ENCODE assay signal across 4 cellular contexts in genomic region chr1:155193991-155194240, GRCh38. TPM values are rescaled to one million over a fixed set of nuclear protein-coding genes. Genes with fewer than 3 reads are reported as not detected.
DNase-seq lines count a peak whose midpoint lies in the region; ATAC-seq and TF ChIP-seq lines count a peak whose summit lies in the region.
"Not testable (repeated sequence)": the region's sequence is repeated elsewhere in the genome, so short reads cannot be mapped to it uniquely, and the experiment has no call there.

No MANE protein-coding gene starts in this region.

- H3K4me3 ChIP-seq in DND-41 (ENCODE audit: low read depth in 1 of 2, low read length in 2 of 2) (peak overlapping the region; percentile 28 to 70; a peak in 3 of 4 replicates), fibroblast of villous mesenchyme (ENCODE audit: low read depth, low read length) (peak overlapping the region; percentile 68), trophoblast cell (ENCODE audit: low read depth, low read length) (peak overlapping the region; percentile 50)

- H2BK5ac ChIP-seq in trophoblast cell (ENCODE audit: low read depth, low read length, poor library complexity) = peak overlapping the region; percentile 32

- peak overlapping the region; percentile 98 for H3K27ac Mint-ChIP-seq in activated CD8-positive, alpha-beta T cell treated with anti-CD3 and anti-CD28 coated beads, Interleukin-2, amount 10 ng/mL, durations not matched to agents 7 days and 5 days

- H3K27ac ChIP-seq in DND-41 (ENCODE audit: low read length) = peak overlapping the region; percentile 87
- H3K27ac ChIP-seq in trophoblast cell (ENCODE audit: low read depth, low read length) = peak overlapping the region; percentile 67

- not testable (repeated sequence) for H3K79me2 ChIP-seq in DND-41 (ENCODE audit: insufficient read depth, low read length); trophoblast cell (ENCODE audit: control insufficient read depth, insufficient read depth, low read length, poor library complexity)

- H3K9ac ChIP-seq in DND-41 (ENCODE audit: low read depth, low read length) = peak overlapping the region; percentile 84
- H3K9ac ChIP-seq in trophoblast cell (ENCODE audit: low read length) = not testable (repeated sequence)

- not testable (repeated sequence) for H2AK5ac ChIP-seq in trophoblast cell (ENCODE audit: low read length)

- peak overlapping the region; percentile 16 for H3K14ac ChIP-seq in trophoblast cell (ENCODE audit: low read length)

- H3K36me3 ChIP-seq in DND-41 (ENCODE audit: insufficient read depth, low read length) = not testable (repeated sequence)
- peaks cover 19 to 23% of the 10 kb centered on the region in 2 experiments for H3K36me3 ChIP-seq in trophoblast cell (ENCODE audit: control insufficient read depth in 1 of 2, insufficient read depth in 2 of 2, low read length in 2 of 2)

- peak overlapping the region; percentile 84 for H3K4me3 Mint-ChIP-seq in activated CD8-positive, alpha-beta T cell treated with anti-CD3 and anti-CD28 coated beads, Interleukin-2, amount 10 ng/mL, durations not matched to agents 7 days and 5 days

- not testable (repeated sequence) for H3K9me3 Mint-ChIP-seq in activated CD8-positive, alpha-beta T cell treated with anti-CD3 and anti-CD28 coated beads, Interleukin-2, amount 10 ng/mL, durations not matched to agents 7 days and 5 days (ENCODE audit: insufficient read depth)

- not testable (repeated sequence) for H3K36me3 Mint-ChIP-seq in activated CD8-positive, alpha-beta T cell treated with anti-CD3 and anti-CD28 coated beads, Interleukin-2, amount 10 ng/mL, durations not matched to agents 7 days and 5 days (ENCODE audit: low read depth)

- WGBS in trophoblast cell (ENCODE audit: extremely low coverage, insufficient coverage, insufficient read length) = no CpG with 5 or more reads among the region's 16 CpGs

- peak overlapping the region; percentile 86 for H4K91ac ChIP-seq in trophoblast cell (ENCODE audit: low read depth, low read length)

- H3K27me3 ChIP-seq in DND-41 (ENCODE audit: insufficient read depth, low read length, poor library complexity); trophoblast cell (ENCODE audit: insufficient read depth, low read length): not testable (repeated sequence)

- H3K23ac ChIP-seq in trophoblast cell (ENCODE audit: low read length) = not testable (repeated sequence)

- H3K4me2 ChIP-seq in DND-41 (ENCODE audit: insufficient read depth, low read length) (peak overlapping the region; percentile 95), trophoblast cell (ENCODE audit: low read length) (peak overlapping the region; percentile 99)

- POLR2A ChIA-PET in activated CD8-positive, alpha-beta T cell treated with anti-CD3 and anti-CD28 coated beads, Interleukin-2, amount 10 ng/mL, durations not matched to agents 7 days and 5 days (lab: Charles Lee) = interaction anchor here (1.0 to 3.8 kb wide), 11 partner anchors 9 to 258 kb away, joined by 3 to 68 read pairs (median 7); partner anchors contain the start of genes CLK2, KRTCAP2, MTX1 and PMVK

- ATAC-seq in DND-41 (ENCODE audit: insufficient read depth, low read depth); activated CD8-positive, alpha-beta T cell treated with anti-CD3 and anti-CD28 coated beads, Interleukin-2, amount 10 ng/mL, durations not matched to agents 7 days and 5 days: not testable (repeated sequence)

- H4K20me1 ChIP-seq in DND-41 (ENCODE audit: insufficient read depth, low read length) = not testable (repeated sequence)

- H3K9me3 ChIP-seq in DND-41 (ENCODE audit: insufficient read depth, low read length, severe bottlenecking); trophoblast cell (ENCODE audit: insufficient read depth, low read depth, low read length): not testable (repeated sequence)

- not testable (repeated sequence) for H3K27me3 Mint-ChIP-seq in activated CD8-positive, alpha-beta T cell treated with anti-CD3 and anti-CD28 coated beads, Interleukin-2, amount 10 ng/mL, durations not matched to agents 7 days and 5 days (ENCODE audit: low read depth)

- H4K8ac ChIP-seq in trophoblast cell (ENCODE audit: low read depth, low read length) = peak overlapping the region; percentile 90

- H3K18ac ChIP-seq in trophoblast cell (ENCODE audit: low read length) = peak overlapping the region; percentile 70

- not testable (repeated sequence) for DNase-seq in DND-41; activated CD8-positive, alpha-beta T cell treated with anti-CD3 and anti-CD28 coated beads, Interleukin-2, amount 10 ng/mL, durations not matched to agents 7 days and 5 days; fibroblast of villous mesenchyme (ENCODE audit: low read depth); trophoblast cell

- H3K79me1 ChIP-seq in trophoblast cell (ENCODE audit: low read length) = peaks cover 13% of the 10 kb centered on the region

- peaks cover 40% of the 10 kb centered on the region for H3K4me1 Mint-ChIP-seq in activated CD8-positive, alpha-beta T cell treated with anti-CD3 and anti-CD28 coated beads, Interleukin-2, amount 10 ng/mL, durations not matched to agents 7 days and 5 days (ENCODE audit: low read depth)

- not testable (repeated sequence) for H2BK120ac ChIP-seq in trophoblast cell (ENCODE audit: insufficient read depth, low read length, poor library complexity)

- H2AFZ ChIP-seq in DND-41 (ENCODE audit: low read depth, low read length) (peak overlapping the region; percentile 98), trophoblast cell (ENCODE audit: insufficient read depth, low read length, poor library complexity) (peak overlapping the region; percentile 14)

- TF ChIP-seq CTCF in DND-41 (IDR thresholded peaks at IDR 0.05; ENCODE audit: borderline replicate concordance, extremely low read depth, low read length, poor library complexity, severe bottlenecking); fibroblast of villous mesenchyme (IDR thresholded peaks at IDR 0.05; ENCODE audit: insufficient read depth, low read depth, low read length): not testable (repeated sequence)

- CTCF ChIA-PET in activated CD8-positive, alpha-beta T cell treated with anti-CD3 and anti-CD28 coated beads, Interleukin-2, amount 10 ng/mL, durations not matched to agents 7 days and 5 days (lab: Charles Lee) = interaction anchor here (0.7 to 4.4 kb wide), 21 partner anchors 9 to 129 kb away, joined by 3 to 161 read pairs (median 6); partner anchors contain the start of genes HCN3, KRTCAP2, MTX1 and SCAMP3

- H4K12ac ChIP-seq in trophoblast cell (ENCODE audit: low read depth, low read length) = peak overlapping the region; percentile 4

- H3K4me1 ChIP-seq in DND-41 (ENCODE audit: insufficient read depth, low read length) = peaks cover 34% of the 10 kb centered on the region
- peaks cover 7 to 15% of the 10 kb centered on the region in 2 experiments for H3K4me1 ChIP-seq in trophoblast cell (ENCODE audit: control insufficient read depth in 1 of 2, insufficient read depth in 2 of 2, low read length in 2 of 2)

- H2BK12ac ChIP-seq in trophoblast cell (ENCODE audit: low read length) = not testable (repeated sequence)

- H3K4ac ChIP-seq in trophoblast cell (ENCODE audit: low read depth, low read length) = not testable (repeated sequence)

RNA-seq across cellular contexts. Expression of gene THBS3, which starts 13.8 kb away (rescaled TPM):
- 10 to 100 TPM; 13.4 to 15.0 TPM for total RNA-seq in activated CD8-positive, alpha-beta T cell treated with anti-CD3 and anti-CD28 coated beads, Interleukin-2, amount 10 ng/mL, durations not matched to agents 7 days and 5 days
- total RNA-seq in fibroblast of villous mesenchyme = 32.8 and 35.8 TPM in 2 replicates
- 59.1 and 60.6 TPM in 2 replicates for polyA plus RNA-seq in trophoblast cell (2013)

RNA-seq across cellular contexts. Expression of gene MTX1, which starts 14.6 kb away (rescaled TPM):
- 10 to 100 TPM; 43.0 to 46.3 TPM for total RNA-seq in activated CD8-positive, alpha-beta T cell treated with anti-CD3 and anti-CD28 coated beads, Interleukin-2, amount 10 ng/mL, durations not matched to agents 7 days and 5 days
- total RNA-seq in fibroblast of villous mesenchyme = 38.0 and 45.1 TPM in 2 replicates
- 39.6 and 40.4 TPM in 2 replicates for polyA plus RNA-seq in trophoblast cell (2013)

RNA-seq across cellular contexts. Expression of gene TRIM46, which starts 20.3 kb away (rescaled TPM):
- total RNA-seq in activated CD8-positive, alpha-beta T cell treated with anti-CD3 and anti-CD28 coated beads, Interleukin-2, amount 10 ng/mL, durations not matched to agents 7 days and 5 days = 10 to 100 TPM; 14.6 TPM
- total RNA-seq in fibroblast of villous mesenchyme = 6.5 and 7.7 TPM in 2 replicates
- polyA plus RNA-seq in trophoblast cell (2013) = 0.81 and 0.85 TPM in 2 replicates

RNA-seq across cellular contexts. Expression of gene KRTCAP2, which starts 20.8 kb away (rescaled TPM):
- total RNA-seq in activated CD8-positive, alpha-beta T cell treated with anti-CD3 and anti-CD28 coated beads, Interleukin-2, amount 10 ng/mL, durations not matched to agents 7 days and 5 days = 100 to 1,000 TPM; 170 to 190 TPM
- total RNA-seq in fibroblast of villous mesenchyme = 65.6 and 95.3 TPM in 2 replicates
- polyA plus RNA-seq in trophoblast cell (2013) = 237 TPM in 2 replicates

RNA-seq across cellular contexts. Expression of gene DPM3, which starts 53.6 kb away (rescaled TPM):
- total RNA-seq in activated CD8-positive, alpha-beta T cell treated with anti-CD3 and anti-CD28 coated beads, Interleukin-2, amount 10 ng/mL, durations not matched to agents 7 days and 5 days = 10 to 100 TPM; 53.2 to 57.7 TPM
- total RNA-seq in fibroblast of villous mesenchyme = 23.7 and 47.0 TPM in 2 replicates
- 143 and 148 TPM in 2 replicates for polyA plus RNA-seq in trophoblast cell (2013)
